12 cellular contexts compared by ENCODE assay signal in genomic region chr9:129007766-129008468, GRCh38. TPM values are rescaled to one million over a fixed set of nuclear protein-coding genes. Genes with fewer than 3 reads are reported as not detected.
DNase-seq lines count a peak whose midpoint lies in the region; TF ChIP-seq lines count a peak whose summit lies in the region.
"Had no signal": no experiment of that assay in that cellular context is flagged by ENCODE, and none has a peak within 500 bp of the region (broad histone marks: within the 10 kb centered on the region; RNA-seq: fewer than 3 reads in every experiment).

No MANE protein-coding gene starts in this region.

- DNase-seq in D341Med (ENCODE audit: low spot score) (peak; percentile 33), NCI-H2171 (lab: John Stamatoyannopoulos, UW) (peak; percentile 43), coronary artery (ENCODE audit: low spot score) (no peak), progenitor cell of endocrine pancreas (ENCODE audit: low spot score, unreplicated experiment) (no peak), NCI-H446 (lab: John Stamatoyannopoulos, UW) (no peak), COLO668 (lab: John Stamatoyannopoulos, UW; ENCODE audit: unreplicated experiment) (no peak), activated gamma-delta T cell treated with Interleukin-2 at 50 U/mL for 16 hours (no peak), NK-92 (lab: John Stamatoyannopoulos, UW; ENCODE audit: unreplicated experiment) (no peak)
- DNase-seq: activated CD4-positive, CD25-positive, alpha-beta regulatory T cell treated with anti-CD3 and anti-CD28 coated beads, Interleukin-2, amount 50 U/mL, for 72 hours; effector CD8-positive, alpha-beta T cell; H9; Kasumi-1 had no signal

- no peak overlapping the region for H3K4me3 Mint-ChIP-seq in progenitor cell of endocrine pancreas (ENCODE audit: low read depth)
- H3K4me3 Mint-ChIP-seq: H9 had no signal

- no peaks in the 10 kb centered on the region for H3K4me1 Mint-ChIP-seq in progenitor cell of endocrine pancreas (ENCODE audit: low read depth)

- no peak overlapping the region for H3K4me3 ChIP-seq in coronary artery

- no peaks in the 10 kb centered on the region for H3K9me3 Mint-ChIP-seq in progenitor cell of endocrine pancreas (ENCODE audit: low read depth)
- H3K9me3 Mint-ChIP-seq: H9 had no signal

- TF ChIP-seq CTCF in coronary artery (IDR thresholded peaks at IDR 0.05), result no peak
- no peak for TF ChIP-seq CTCF in progenitor cell of endocrine pancreas (IDR thresholded peaks at IDR 0.05; ENCODE audit: unreplicated experiment)

- H3K27ac ChIP-seq in coronary artery, result peak overlapping the region; percentile 33 to 55

- no peaks in the 10 kb centered on the region for H3K27me3 Mint-ChIP-seq in progenitor cell of endocrine pancreas

- H3K36me3 Mint-ChIP-seq in progenitor cell of endocrine pancreas (ENCODE audit: insufficient read depth), result peaks cover 7% of the 10 kb centered on the region

- H3K27ac Mint-ChIP-seq in progenitor cell of endocrine pancreas, result peak overlapping the region; percentile 33

RNA-seq across cellular contexts. Expression of gene SH3GLB2, which starts 20.2 kb away (rescaled TPM):
- total RNA-seq in progenitor cell of endocrine pancreas, result 182 and 183 TPM in 2 replicates

RNA-seq across cellular contexts. Expression of gene MIGA2, which starts 28.5 kb away (rescaled TPM):
- 42.6 and 45.4 TPM in 2 replicates for total RNA-seq in progenitor cell of endocrine pancreas

Comparison
In these comparisons a context has a peak if more than half of its experiments do, and no peak if none do; other contexts are left out.
1. DNase-seq: peak in D341Med (single experiment) and NCI-H2171 (single experiment); none in coronary artery (single experiment), progenitor cell of endocrine pancreas (single experiment), NCI-H446 (0 of 2), COLO668 (single experiment), activated gamma-delta T cell treated with Interleukin-2 at 50 U/mL for 16 hours (single experiment) and NK-92 (single experiment).